Comparison of ENCODE assay signal across 9 cellular contexts in the genomic region with DNA sequence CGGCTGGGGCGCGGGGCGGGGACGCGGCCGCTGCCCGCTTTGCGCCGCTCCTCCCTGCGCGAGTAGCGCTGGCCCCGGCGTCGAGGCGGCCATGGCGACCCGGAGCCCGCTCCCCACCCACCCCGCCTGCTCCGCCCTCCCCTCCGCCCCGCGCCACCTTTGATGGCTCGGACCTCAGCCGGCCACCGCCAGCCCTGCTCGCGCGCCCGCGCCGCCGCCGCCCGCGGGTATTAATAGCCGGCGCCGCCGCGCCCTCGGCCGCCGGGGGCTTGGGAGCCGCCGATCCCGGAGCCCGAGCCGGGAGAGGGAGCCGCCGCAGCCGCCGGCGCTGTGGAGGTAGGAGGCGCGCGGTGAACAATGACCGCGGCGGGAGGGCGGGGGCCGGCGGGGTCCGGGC. TPM values are rescaled to one million over a fixed set of nuclear protein-coding genes. Genes with fewer than 3 reads are reported as not detected.
A peak's percentile ranks its signal among the peaks of the same experiment; 100 is the strongest.
DNase-seq lines count a peak whose midpoint lies in the region; ATAC-seq and TF ChIP-seq lines count a peak whose summit lies in the region.
"Had no signal": no experiment of that assay in that cellular context is flagged by ENCODE, and none has a peak within 500 bp of the region (broad histone marks: within the 10 kb centered on the region; RNA-seq: fewer than 3 reads in every experiment).

No MANE protein-coding gene starts in this region.

- H3K27ac Mint-ChIP-seq in glutamatergic neuron (ENCODE audit: unreplicated experiment), result no peak overlapping the region

- TF ChIP-seq CTCF in GM12875 (IDR thresholded peaks at IDR 0.05; ENCODE audit: borderline replicate concordance, insufficient read depth, low read depth, low read length) (no peak), HFF-Myc (IDR thresholded peaks at IDR 0.05; ENCODE audit: low read depth, low read length, missing control alignments) (no peak), ascending aorta (IDR thresholded peaks at IDR 0.05) (no peak), lower lobe of right lung (IDR thresholded peaks at IDR 0.05) (no peak), glutamatergic neuron (IDR thresholded peaks at IDR 0.05; ENCODE audit: partially characterized antibody, unreplicated experiment) (no peak)

- H3K36me3 ChIP-seq in ascending aorta (no peaks in the 10 kb centered on the region), lower lobe of right lung (no peaks in the 10 kb centered on the region)

- peak in 1 of 2 donors; percentile 53 for ATAC-seq in lower lobe of right lung

- H3K27me3 ChIP-seq in ascending aorta (no peaks in the 10 kb centered on the region), lower lobe of right lung (ENCODE audit: low read depth) (no peaks in the 10 kb centered on the region)

- H3K9me3 Mint-ChIP-seq in glutamatergic neuron (ENCODE audit: unreplicated experiment), result peaks cover 17% of the 10 kb centered on the region

- H3K4me3 ChIP-seq in GM12875 (ENCODE audit: low read depth, low read length) (peak overlapping the region; percentile 50), HFF-Myc (replicated peaks; ENCODE audit: low read depth, low read length) (peak overlapping the region; percentile 80), ascending aorta (peak overlapping the region; percentile 73 to 85), lower lobe of right lung (peak overlapping the region; percentile 63)

- in situ Hi-C loops in G401 (cut with HindIII; ENCODE audit: low sequenced_read_pairs), result no loop called here

- peaks cover 21% of the 10 kb centered on the region for H3K4me1 Mint-ChIP-seq in glutamatergic neuron (ENCODE audit: low read depth, unreplicated experiment)

- no peaks in the 10 kb centered on the region for H3K9me3 ChIP-seq in ascending aorta
- H3K9me3 ChIP-seq in lower lobe of right lung, result no peaks in the 10 kb centered on the region

- no peaks in the 10 kb centered on the region for H3K36me3 Mint-ChIP-seq in glutamatergic neuron (ENCODE audit: unreplicated experiment)

- DNase-seq in HFF-Myc (ENCODE audit: extremely low read depth, low read depth) (no peak), ascending aorta (ENCODE audit: low spot score in 2 of 2) (no peak), lower lobe of right lung (peak; percentile 71), glutamatergic neuron (no peak), G401 (ENCODE audit: low spot score) (no peak), iPS-NIHi7 (ENCODE audit: extremely low spot score) (no peak)
- DNase-seq in effector CD8-positive, alpha-beta T cell (lab: John Stamatoyannopoulos, UW), result no peak

- H3K4me1 ChIP-seq in ascending aorta (peaks cover 4 to 10% of the 10 kb centered on the region in 2 donors), lower lobe of right lung (peaks cover 19% of the 10 kb centered on the region)

- intact Hi-C loops in ascending aorta (cut with DNase I), result loop anchor here (10.0 kb wide), 2 partner anchors 168 to 532 kb away; no protein-coding TSS in a partner anchor
- intact Hi-C loops in lower lobe of right lung (cut with DNase I), result no loop called here

- H3K4me3 Mint-ChIP-seq in glutamatergic neuron (ENCODE audit: unreplicated experiment), result no peak overlapping the region

- peaks cover 15% of the 10 kb centered on the region for H3K27me3 Mint-ChIP-seq in glutamatergic neuron (ENCODE audit: unreplicated experiment)

- H3K27ac ChIP-seq in ascending aorta (peak overlapping the region in 1 of 2 donors; percentile 39), lower lobe of right lung (peak overlapping the region; percentile 76)

RNA-seq across cellular contexts. Expression of gene FARP1, which starts 0.3 kb away (rescaled TPM):
- total RNA-seq in ascending aorta (80.8 TPM), lower lobe of right lung (110 TPM), glutamatergic neuron (ENCODE audit: unreplicated experiment) (233 TPM)
- 17.9 and 50.3 TPM in 2 replicates for total RNA-seq in G401 (2014; rRNA removed; shearing (Covaris generic))

RNA-seq across cellular contexts. Expression of gene RNF113B, which starts 33.9 kb away (rescaled TPM):
- not detected for total RNA-seq in ascending aorta
- not detected for total RNA-seq in lower lobe of right lung
- total RNA-seq in glutamatergic neuron (ENCODE audit: unreplicated experiment), result not detected
- total RNA-seq in G401 (2014; rRNA removed; shearing (Covaris generic)), result not detected in 2 replicates
- total RNA-seq: HT1080 had no signal
